8 cellular contexts compared by ENCODE assay signal in genomic region chr20:50930139-50931047, GRCh38. TPM values are rescaled to one million over a fixed set of nuclear protein-coding genes. Genes with fewer than 3 reads are reported as not detected.
A peak's percentile ranks its signal among the peaks of the same experiment; 100 is the strongest.
DNase-seq lines count a peak whose midpoint lies in the region; ATAC-seq, FAIRE-seq and TF ChIP-seq lines count a peak whose summit lies in the region.

No MANE protein-coding gene starts in this region.

- H3K4ac ChIP-seq in H9 (ENCODE audit: low read depth, low read length), result peak overlapping the region; percentile 33; the same call in 1 of the 2 replicates

- POLR2A ChIA-PET in K562 (lab: Yijun Ruan, JAX), result interaction anchor here (0.6 to 4.7 kb wide), 17 partner anchors 9 to 640 kb away, joined by 3 to 30 read pairs (median 4); partner anchors contain the start of genes BCAS4, DPM1 and MOCS3

- no peak for TF ChIP-seq CTCF in Calu3 (IDR thresholded peaks at IDR 0.05; ENCODE audit: unreplicated experiment)
- no peak for TF ChIP-seq CTCF in H9 (conservative IDR thresholded peaks at IDR 0.05)
- TF ChIP-seq CTCF in OCI-LY3 (IDR thresholded peaks at IDR 0.05; ENCODE audit: low read depth, low read length), result no peak
- TF ChIP-seq CTCF in K562 (IDR thresholded peaks at IDR 0.05 in 2 of 3, conservative IDR thresholded peaks at IDR 0.05 in 1 of 3; ENCODE audit: insufficient read depth in 2 of 3, low read depth in 1 of 3, low read length in 3 of 3), result no peak
- TF ChIP-seq CTCF in kidney (IDR thresholded peaks at IDR 0.05; ENCODE audit: borderline replicate concordance, extremely low read depth, insufficient read depth), result no peak

- no CpG with 5 or more reads among the region's 97 CpGs for WGBS in H9 (ENCODE audit: extremely low coverage, insufficient read length, low lambda C conversion rate)
- WGBS in K562 (ENCODE audit: insufficient coverage, low coverage, missing lambda C conversion rate), result under 1% methylated on average over 52 of the region's 97 CpGs

- H2BK20ac ChIP-seq in H9 (ENCODE audit: low read depth, low read length, poor library complexity, severe bottlenecking), result no peak overlapping the region

- no peaks in the 10 kb centered on the region for H3K27me3 ChIP-seq in H9 (ENCODE audit: insufficient read depth, low read length)
- H3K27me3 ChIP-seq in OCI-LY3 (ENCODE audit: low read depth, low read length), result no peaks in the 10 kb centered on the region
- H3K27me3 ChIP-seq in K562 (ENCODE audit: control insufficient read depth in 2 of 2, insufficient read depth in 2 of 2, low read length in 2 of 2), result no peaks in the 10 kb centered on the region

- peak overlapping the region; percentile 41 for H2AK5ac ChIP-seq in H9 (ENCODE audit: insufficient read length, low read length)

- no peak overlapping the region for H2BK15ac ChIP-seq in H9 (ENCODE audit: low read depth, low read length)

- H3K4me3 ChIP-seq in OCI-LY3 (ENCODE audit: low read length), result peak overlapping the region; percentile 78
- peak overlapping the region; percentile 71 for H3K4me3 ChIP-seq in K562
- H3K4me3 ChIP-seq in kidney (ENCODE audit: low read length in 2 of 2), result peak overlapping the region; percentile 71 to 88

- H2BK120ac ChIP-seq in H9 (ENCODE audit: low read depth, low read length, poor library complexity, severe bottlenecking), result peak overlapping the region; percentile 96

- no peaks in the 10 kb centered on the region for H3K9me1 ChIP-seq in K562 (ENCODE audit: control insufficient read depth, insufficient read depth, low read length)

- peak overlapping the region; percentile 100 for H3K18ac ChIP-seq in H9 (ENCODE audit: insufficient read length, low read depth, low read length)

- TF ChIP-seq EP300 in K562 (IDR thresholded peaks at IDR 0.05; ENCODE audit: low read length), result no peak

- H3K27me3 Mint-ChIP-seq in Calu3 (ENCODE audit: unreplicated experiment) (no peaks in the 10 kb centered on the region), H9 (ENCODE audit: low read depth) (no peaks in the 10 kb centered on the region)

- FAIRE-seq in K562 (lab: Jason Lieb, UNC) (no peak), kidney (lab: Jason Lieb, UNC) (no peak)

- H3K4me1 ChIP-seq in H9 (ENCODE audit: insufficient read depth, low read length), result peaks cover 6% of the 10 kb centered on the region
- peaks cover 24% of the 10 kb centered on the region for H3K4me1 ChIP-seq in OCI-LY3 (ENCODE audit: low read length)
- H3K4me1 ChIP-seq in K562 (replicated peaks in 1 of 2; ENCODE audit: control insufficient read depth in 2 of 2, insufficient read depth in 2 of 2, low read length in 2 of 2), result peaks cover 12 to 19% of the 10 kb centered on the region in 2 experiments
- H3K4me1 ChIP-seq in kidney (ENCODE audit: control insufficient read depth in 1 of 2, insufficient read depth in 1 of 2, low read depth in 1 of 2, low read length in 2 of 2), result peaks cover 15% of the 10 kb centered on the region in 2 donors

- H3K9me3 Mint-ChIP-seq in Calu3 (ENCODE audit: low read depth, unreplicated experiment) (no peaks in the 10 kb centered on the region), H9 (peaks cover 0 to 7% of the 10 kb centered on the region in 2 experiments; a peak in 2 of 5 replicates)

- H4K20me1 ChIP-seq in H9 (ENCODE audit: control insufficient read depth, insufficient read depth, insufficient read length) (no peaks in the 10 kb centered on the region), OCI-LY3 (ENCODE audit: insufficient read depth, low read length) (peaks cover 31% of the 10 kb centered on the region), K562 (replicated peaks; ENCODE audit: control insufficient read depth, insufficient read depth, low read length) (peaks cover 13% of the 10 kb centered on the region)

- H3K36me3 Mint-ChIP-seq in Calu3 (ENCODE audit: insufficient read depth, unreplicated experiment), result peaks cover 86% of the 10 kb centered on the region
- peaks cover 40 to 80% (median 68%) of the 10 kb centered on the region in 3 experiments for H3K36me3 Mint-ChIP-seq in H9 (ENCODE audit: insufficient read depth in 1 of 3, low read depth in 3 of 3)

- H3K23ac ChIP-seq in H9 (ENCODE audit: insufficient read length, low read depth, low read length), result no peak overlapping the region

- TF ChIP-seq RAD21 in K562 (CRISPR knock-in tag; conservative IDR thresholded peaks at IDR 0.05 in 1 of 2, IDR thresholded peaks at IDR 0.05 in 1 of 2), result no peak

- H2AFZ ChIP-seq in H9 (ENCODE audit: low read length) (no peak overlapping the region), OCI-LY3 (ENCODE audit: low read depth, low read length) (no peak overlapping the region), K562 (ENCODE audit: low read depth, low read length) (no peak overlapping the region; the same call in none of the 2 replicates)

- peak overlapping the region; percentile 66 for H3K56ac ChIP-seq in H9 (ENCODE audit: insufficient read length, low read depth, low read length)

- peak overlapping the region; percentile 100 for H3K14ac ChIP-seq in H9 (ENCODE audit: insufficient read depth, low read length)

- TF ChIP-seq POLR2A in K562 (conservative IDR thresholded peaks at IDR 0.05), result no peak

- peak overlapping the region; percentile 89 for H4K5ac ChIP-seq in H9 (ENCODE audit: insufficient read length, low read depth, low read length)

- DNase-seq in Calu3 (peak; percentile 51), H9 (no peak), K562 (ENCODE audit: extremely low read depth in 1 of 4, low spot score in 3 of 4) (peak; percentile 19 to 30 (median 22)), kidney (peak; percentile 89), T-helper 9 cell (no peak), DMS153 (lab: John Stamatoyannopoulos, UW) (no peak)
- DNase-seq in stimulated activated CD4-positive, alpha-beta T cell treated with anti-CD3 and anti-CD28 coated beads, Interleukin-4, amount 100 ng/mL, for 24 hours, result peak; percentile 18

- no peak overlapping the region for H4K8ac ChIP-seq in H9 (replicated peaks; ENCODE audit: insufficient read length, low read depth, low read length)

- in situ Hi-C loops in K562 (cut with MboI), result loop anchor here (10.0 kb wide), 1 partner anchor 116 kb away; no protein-coding TSS in a partner anchor

- peak overlapping the region; percentile 47 for H2BK5ac ChIP-seq in H9 (ENCODE audit: insufficient read length, low read length)

- H3K4me3 Mint-ChIP-seq in Calu3 (ENCODE audit: low read depth, unreplicated experiment) (peak overlapping the region; percentile 89), H9 (peak overlapping the region; percentile 92 to 95)

- peaks cover 14% of the 10 kb centered on the region for H3K23me2 ChIP-seq in H9 (ENCODE audit: insufficient read length, low read depth, low read length, poor library complexity, severe bottlenecking)

- peak overlapping the region; percentile 96 for H3K27ac Mint-ChIP-seq in Calu3 (ENCODE audit: unreplicated experiment)
- peak overlapping the region; percentile 99 for H3K27ac Mint-ChIP-seq in H9

- no TSS peak for BruUV-seq in Calu3 (replicated peaks; lab: Mats Ljungman, UMichigan)
- BruUV-seq in K562 (replicated peaks; lab: Mats Ljungman, UMichigan), result no TSS peak

- H3K4me1 Mint-ChIP-seq in Calu3 (ENCODE audit: low read depth, unreplicated experiment) (peaks cover 36% of the 10 kb centered on the region), H9 (peaks cover 37 to 45% of the 10 kb centered on the region in 2 experiments)

- H3K36me3 ChIP-seq in OCI-LY3 (replicated peaks; ENCODE audit: low read depth, low read length) (peaks cover 63% of the 10 kb centered on the region), K562 (ENCODE audit: control insufficient read depth, insufficient read depth, low read length) (peaks cover 73% of the 10 kb centered on the region), kidney (ENCODE audit: control insufficient read depth in 1 of 2, insufficient read depth in 2 of 2, low read length in 2 of 2) (peaks cover 4% of the 10 kb centered on the region in 2 donors)

- CTCF ChIA-PET in Calu3 (lab: Charles Lee) (interaction anchor here (0.6 to 3.4 kb wide), 20 partner anchors 10 to 703 kb away, joined by 3 to 22 read pairs (median 5); partner anchors contain the start of gene BCAS4), K562 (lab: Yijun Ruan, JAX; ENCODE audit: low intra/inter-chr PET ratio) (interaction anchor here (0.6 to 3.3 kb wide), 6 partner anchors 28 to 140 kb away, joined by 3 to 28 read pairs (median 8); partner anchors contain the start of genes BCAS4, DPM1 and MOCS3)

- intact Hi-C loops in Calu3 (cut with micrococcal nuclease; ENCODE audit: unreplicated experiment), result no loop called here
- intact Hi-C loops in K562 (cut with micrococcal nuclease), result no loop called here
- intact Hi-C loops in kidney (cut with DNase I), result no loop called here

- peaks cover 36% of the 10 kb centered on the region for H3K79me2 ChIP-seq in H9 (ENCODE audit: insufficient read depth, low read length)
- peaks cover 56% of the 10 kb centered on the region for H3K79me2 ChIP-seq in OCI-LY3 (ENCODE audit: low read length)
- H3K79me2 ChIP-seq in K562 (ENCODE audit: control insufficient read depth, insufficient read depth, low read length), result peaks cover 54% of the 10 kb centered on the region

- peak; percentile 8 for ATAC-seq in K562

- H3K79me1 ChIP-seq in H9 (ENCODE audit: insufficient read depth, low read depth, low read length, poor library complexity, severe bottlenecking), result no peaks in the 10 kb centered on the region

- no peak overlapping the region for H2BK12ac ChIP-seq in H9 (ENCODE audit: insufficient read length, low read depth, low read length)

- peak overlapping the region; percentile 96 for H3T11ph ChIP-seq in H9 (ENCODE audit: low read length)

- H4K91ac ChIP-seq in H9 (ENCODE audit: insufficient read length, low read depth, low read length), result no peak overlapping the region

- H3K9me3 ChIP-seq in H9 (ENCODE audit: control insufficient read depth, low read depth, low read length), result no peaks in the 10 kb centered on the region
- H3K9me3 ChIP-seq in OCI-LY3 (ENCODE audit: insufficient read depth, low read length), result no peaks in the 10 kb centered on the region
- H3K9me3 ChIP-seq in K562 (replicated peaks; ENCODE audit: control insufficient read depth, insufficient read depth, low read depth, low read length), result no peaks in the 10 kb centered on the region
- H3K9me3 ChIP-seq in kidney (ENCODE audit: control insufficient read depth in 1 of 2, low read length in 2 of 2), result no peaks in the 10 kb centered on the region

- H3K4me2 ChIP-seq in H9 (ENCODE audit: insufficient read depth, insufficient read length, low read length), result peak overlapping the region; percentile 93
- H3K4me2 ChIP-seq in OCI-LY3 (ENCODE audit: low read length), result peak overlapping the region; percentile 86
- peak overlapping the region; percentile 85 for H3K4me2 ChIP-seq in K562 (ENCODE audit: insufficient read depth, low read length)

- peak overlapping the region; percentile 100 for H3K9ac ChIP-seq in H9 (ENCODE audit: extremely low read depth, insufficient read length, low read length)
- H3K9ac ChIP-seq in OCI-LY3 (ENCODE audit: low read length), result peak overlapping the region; percentile 97
- H3K9ac ChIP-seq in K562 (ENCODE audit: insufficient read depth in 1 of 2, low read depth in 2 of 2, low read length in 2 of 2), result peak overlapping the region; percentile 92 to 98
- H3K9ac ChIP-seq in kidney (ENCODE audit: low read length in 2 of 2), result peak overlapping the region; percentile 83 to 92

- H3K27ac ChIP-seq in H9 (ENCODE audit: insufficient read length, low read depth, low read length), result peak overlapping the region; percentile 68
- peak overlapping the region; percentile 81 for H3K27ac ChIP-seq in OCI-LY3 (ENCODE audit: low read length)
- H3K27ac ChIP-seq in K562 (ENCODE audit: extremely low read depth, low read depth, low read length), result peak overlapping the region; percentile 99
- H3K27ac ChIP-seq in kidney (ENCODE audit: low read depth in 2 of 2, low read length in 2 of 2), result peak overlapping the region; percentile 100

RNA-seq across cellular contexts. Expression of gene ADNP, which starts 0.8 kb away (rescaled TPM):
- total RNA-seq in Calu3 (2022) (91.8 and 103 TPM in 2 replicates), H9 (2021) (143 and 144 TPM in 2 replicates), K562 (2014; rRNA removed) (17.8 and 18.7 TPM in 2 replicates), K562 (2014; rRNA removed; fragmentation: Illumina TruSeq; extraction: Trizol) (24.5 and 26.1 TPM in 2 replicates), K562 (2015; rRNA removed; fragmentation: Illumina TruSeq; extraction: Trizol) (20.7 and 25.0 TPM in 2 replicates), K562 (2021) (52.2 and 59.9 TPM in 2 replicates), kidney (66.7 TPM)
- 37.0 and 96.7 TPM in 2 replicates for total RNA-seq in K562 (2011; cell fraction: chromatin; rRNA removed; ENCODE audit: low replicate concordance)
- total RNA-seq in K562 (2011; cell fraction: nucleolus; rRNA removed), result 22.0 and 32.6 TPM in 2 replicates
- total RNA-seq in K562 (2011; cell fraction: nucleoplasm; rRNA removed), result 53.4 and 65.7 TPM in 2 replicates
- polyA plus RNA-seq in K562 (2011; rRNA removed) (19.4 and 22.9 TPM in 2 replicates), K562 (2014; fragmentation: Illumina TruSeq; extraction: Trizol) (50.7 and 52.0 TPM in 2 replicates), K562 (2014; fragmentation: Nextera tagmentation; extraction: Ambion mirVana) (10 to 100 TPM; 25.3 to 40.0 TPM), K562 (2014; rRNA removed) (20.9 and 26.0 TPM in 2 replicates), kidney (ENCODE audit: insufficient read depth, low read depth, low replicate concordance) (32.0 TPM)
- polyA plus RNA-seq in K562 (2011; cell fraction: cytosol; rRNA removed), result 8.7 and 15.8 TPM in 2 replicates
- polyA plus RNA-seq in K562 (2011; cell fraction: nucleus; rRNA removed), result 28.0 and 40.0 TPM in 2 replicates
- 37.3 and 38.0 TPM in 2 replicates for polyA plus RNA-seq in K562 (2012)
- polyA minus RNA-seq in K562 (2011; rRNA and poly(A)+ RNA removed), result 60.3 and 74.4 TPM in 2 replicates
- 38.7 and 40.3 TPM in 2 replicates for polyA minus RNA-seq in K562 (2011; cell fraction: cytosol; rRNA and poly(A)+ RNA removed)
- 14.8 and 28.8 TPM in 2 replicates for polyA minus RNA-seq in K562 (2011; cell fraction: nucleus; rRNA and poly(A)+ RNA removed)

RNA-seq across cellular contexts. Expression of gene DPM1, which starts 27.9 kb away (rescaled TPM):
- total RNA-seq in Calu3 (2022) (87.3 and 89.1 TPM in 2 replicates), H9 (2021) (64.0 TPM in 2 replicates), K562 (2014; rRNA removed) (83.7 and 105 TPM in 2 replicates), K562 (2014; rRNA removed; fragmentation: Illumina TruSeq; extraction: Trizol) (163 and 167 TPM in 2 replicates), K562 (2015; rRNA removed; fragmentation: Illumina TruSeq; extraction: Trizol) (123 and 133 TPM in 2 replicates), K562 (2021) (75.2 and 81.4 TPM in 2 replicates), kidney (32.4 TPM)
- 27.3 and 28.7 TPM in 2 replicates for total RNA-seq in K562 (2011; cell fraction: chromatin; rRNA removed; ENCODE audit: low replicate concordance)
- total RNA-seq in K562 (2011; cell fraction: nucleolus; rRNA removed), result 26.3 and 26.7 TPM in 2 replicates
- total RNA-seq in K562 (2011; cell fraction: nucleoplasm; rRNA removed), result 21.8 and 29.6 TPM in 2 replicates
- polyA plus RNA-seq in K562 (2011; rRNA removed) (70.3 and 109 TPM in 2 replicates), K562 (2014; fragmentation: Illumina TruSeq; extraction: Trizol) (131 and 153 TPM in 2 replicates), K562 (2014; fragmentation: Nextera tagmentation; extraction: Ambion mirVana) (100 to 1,000 TPM; 185 to 190 TPM), K562 (2014; rRNA removed) (163 and 186 TPM in 2 replicates), kidney (ENCODE audit: insufficient read depth, low read depth, low replicate concordance) (53.2 TPM)
- polyA plus RNA-seq in K562 (2011; cell fraction: cytosol; rRNA removed), result 27.3 and 58.0 TPM in 2 replicates
- 23.6 and 46.5 TPM in 2 replicates for polyA plus RNA-seq in K562 (2011; cell fraction: nucleus; rRNA removed)
- polyA plus RNA-seq in K562 (2012), result 60.2 and 99.7 TPM in 2 replicates
- 43.3 and 44.4 TPM in 2 replicates for polyA minus RNA-seq in K562 (2011; rRNA and poly(A)+ RNA removed)
- 27.7 and 46.1 TPM in 2 replicates for polyA minus RNA-seq in K562 (2011; cell fraction: cytosol; rRNA and poly(A)+ RNA removed)
- 19.8 and 20.9 TPM in 2 replicates for polyA minus RNA-seq in K562 (2011; cell fraction: nucleus; rRNA and poly(A)+ RNA removed)

RNA-seq across cellular contexts. Expression of gene MOCS3, which starts 28.2 kb away (rescaled TPM):
- total RNA-seq in Calu3 (2022), result 13.2 and 15.4 TPM in 2 replicates
- 8.8 and 9.0 TPM in 2 replicates for total RNA-seq in H9 (2021)
- 5.6 and 8.5 TPM in 2 replicates for total RNA-seq in K562 (2011; cell fraction: chromatin; rRNA removed; ENCODE audit: low replicate concordance)
- total RNA-seq in K562 (2011; cell fraction: nucleolus; rRNA removed), result 13.2 and 15.8 TPM in 2 replicates
- 10.8 and 11.0 TPM in 2 replicates for total RNA-seq in K562 (2011; cell fraction: nucleoplasm; rRNA removed)
- 5.1 and 6.5 TPM in 2 replicates for total RNA-seq in K562 (2014; rRNA removed)
- 4.4 TPM in 2 replicates for total RNA-seq in K562 (2014; rRNA removed; fragmentation: Illumina TruSeq; extraction: Trizol)
- total RNA-seq in K562 (2015; rRNA removed; fragmentation: Illumina TruSeq; extraction: Trizol), result 4.6 and 4.7 TPM in 2 replicates
- 5.6 and 6.2 TPM in 2 replicates for total RNA-seq in K562 (2021)
- polyA plus RNA-seq in K562 (2011; rRNA removed), result 2.6 and 2.9 TPM in 2 replicates
- 3.1 and 8.1 TPM in 2 replicates for polyA plus RNA-seq in K562 (2011; cell fraction: cytosol; rRNA removed)
- 1.6 and 2.1 TPM in 2 replicates for polyA plus RNA-seq in K562 (2011; cell fraction: nucleus; rRNA removed)
- 2.8 and 4.0 TPM in 2 replicates for polyA plus RNA-seq in K562 (2012)
- 2.8 and 3.3 TPM in 2 replicates for polyA plus RNA-seq in K562 (2014; fragmentation: Illumina TruSeq; extraction: Trizol)
- polyA plus RNA-seq in K562 (2014; fragmentation: Nextera tagmentation; extraction: Ambion mirVana), result 1 to 10 TPM in 1 of 2 experiments, under 1 TPM in 1; 0.70 to 1.0 TPM
- polyA plus RNA-seq in K562 (2014; rRNA removed), result 2.9 and 3.1 TPM in 2 replicates
- polyA minus RNA-seq in K562 (2011; rRNA and poly(A)+ RNA removed), result 5.1 and 6.5 TPM in 2 replicates
- 3.4 and 5.0 TPM in 2 replicates for polyA minus RNA-seq in K562 (2011; cell fraction: cytosol; rRNA and poly(A)+ RNA removed)
- 6.1 and 7.7 TPM in 2 replicates for polyA minus RNA-seq in K562 (2011; cell fraction: nucleus; rRNA and poly(A)+ RNA removed)
- total RNA-seq in kidney, result 5.1 TPM
- polyA plus RNA-seq in kidney (ENCODE audit: insufficient read depth, low read depth, low replicate concordance), result 1.9 TPM

Comparison
In these comparisons a context has a peak if more than half of its experiments do, and no peak if none do; other contexts are left out.
1. DNase-seq: peak in Calu3 (single experiment), K562 (4 of 4), kidney (single experiment) and stimulated activated CD4-positive, alpha-beta T cell treated with anti-CD3 and anti-CD28 coated beads, Interleukin-4, amount 100 ng/mL, for 24 hours (single experiment); none in H9 (single experiment), T-helper 9 cell (single experiment) and DMS153 (single experiment).
2. Peak in every context shown above with its lines, with median percentiles within 50 percentile points of each other: H3K27ac ChIP-seq, H3K4me2 ChIP-seq, H3K9ac ChIP-seq and H3K4me3 ChIP-seq.